31 cellular contexts compared by ENCODE assay signal in the genomic region with DNA sequence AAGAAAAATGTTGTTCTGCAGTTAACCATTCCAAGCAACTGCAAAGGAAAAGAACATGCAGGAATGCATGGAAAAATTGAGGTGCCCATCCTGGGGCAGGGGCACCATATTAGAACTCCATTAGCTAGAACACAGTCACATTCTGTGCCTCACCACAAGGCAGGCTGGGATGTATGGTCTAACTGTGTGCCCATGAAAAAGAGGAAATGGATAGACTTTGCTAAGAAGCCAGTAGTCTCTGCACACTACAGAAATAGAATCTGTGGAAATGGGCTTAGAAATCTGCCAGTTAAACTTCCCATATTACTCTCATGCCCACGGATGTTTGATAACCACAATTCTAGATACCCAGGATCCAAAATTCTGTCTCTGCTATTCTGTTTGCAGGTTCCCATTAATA.
"Had no signal": no experiment of that assay in that cellular context is flagged by ENCODE, and none has a peak within 500 bp of the region (broad histone marks: within the 10 kb centered on the region; RNA-seq: fewer than 3 reads in every experiment).

No MANE protein-coding gene starts in this region.

- FAIRE-seq: endometrium, endothelial cell of umbilical vein had no signal

- H2AFZ ChIP-seq: hepatocyte had no signal

- H3K36me3 ChIP-seq: ascending aorta, breast epithelium, cardiac muscle cell, colonic mucosa, esophagus squamous epithelium, gastroesophageal sphincter, heart right ventricle had no signal

- H3K4me3 ChIP-seq: ascending aorta, breast epithelium, cardiac muscle cell, colonic mucosa, esophagus squamous epithelium, gastroesophageal sphincter, heart right ventricle, hepatocyte had no signal

- H3K27me3 ChIP-seq: ascending aorta, breast epithelium, cardiac muscle cell, colonic mucosa, gastroesophageal sphincter, heart right ventricle, hepatocyte had no signal

- H3K4me1 ChIP-seq: ascending aorta, breast epithelium, colonic mucosa, gastroesophageal sphincter, heart right ventricle had no signal

- DNase-seq: activated CD4-positive, alpha-beta memory T cell treated with anti-CD3 and anti-CD28 coated beads for 36 hours; activated CD4-positive, alpha-beta T cell treated with anti-CD3 and anti-CD28 coated beads for 36 hours; activated CD4-positive, alpha-beta T cell treated with anti-CD3 and anti-CD28 coated beads, Interleukin-2, amount 10 ng/mL, durations not matched to agents 24 days and 14 days; activated CD4-positive, CD25-positive, alpha-beta regulatory T cell; activated CD4-positive, CD25-positive, alpha-beta regulatory T cell treated with anti-CD3 and anti-CD28 coated beads, Interleukin-2, amount 50 U/mL, for 72 hours; activated CD8-positive, alpha-beta memory T cell treated with anti-CD3 and anti-CD28 coated beads, Interleukin-2, amount 10 ng/mL, durations not matched to agents 7 days and 5 days; activated CD8-positive, alpha-beta memory T cell treated with anti-CD3 and anti-CD28 coated beads, Interleukin-2, amount 50 U/mL, for 4 hours; activated CD8-positive, alpha-beta T cell treated with anti-CD3 and anti-CD28 coated beads, Interleukin-2, amount 10 ng/mL, durations not matched to agents 7 days and 5 days; activated gamma-delta T cell; activated naive CD4-positive, alpha-beta T cell; activated naive CD4-positive, alpha-beta T cell treated with anti-CD3 and anti-CD28 coated beads, Interleukin-2, amount 10 ng/mL, durations not matched to agents 7 days and 5 days; activated naive CD8-positive, alpha-beta T cell treated with anti-CD3 and anti-CD28 coated beads, Interleukin-2, amount 10 ng/mL, durations not matched to agents 7 days and 5 days; activated T-cell treated with anti-CD3 and anti-CD28 coated beads, Interleukin-2, amount 50 U/mL, for 24 hours; activated T-cell treated with anti-CD3 and anti-CD28 coated beads, Interleukin-2, amount 50 U/mL, for 72 hours; central memory CD4-positive, alpha-beta T cell; cerebellar nuclear complex; colonic mucosa; effector CD8-positive, alpha-beta T cell; esophagus squamous epithelium; foreskin melanocyte; heart right ventricle; T1000 had no signal

- H3K27ac ChIP-seq: ascending aorta, breast epithelium, cardiac muscle cell, colonic mucosa, epithelial cell of prostate, esophagus squamous epithelium, gastroesophageal sphincter, heart right ventricle, hepatocyte had no signal

- ATAC-seq: activated CD4-positive, alpha-beta T cell treated with anti-CD3 and anti-CD28 coated beads for 36 hours; activated CD8-positive, alpha-beta memory T cell treated with anti-CD3 and anti-CD28 coated beads, Interleukin-2, amount 10 ng/mL, durations not matched to agents 7 days and 5 days; activated CD8-positive, alpha-beta T cell treated with anti-CD3 and anti-CD28 coated beads, Interleukin-2, amount 10 ng/mL, durations not matched to agents 7 days and 5 days; activated naive CD4-positive, alpha-beta T cell treated with anti-CD3 and anti-CD28 coated beads, Interleukin-2, amount 50 U/mL, for 72 hours; activated T-cell treated with anti-CD3 and anti-CD28 coated beads, Interleukin-2, amount 50 U/mL, for 72 hours; gastroesophageal sphincter; heart right ventricle had no signal

- H3K9me3 ChIP-seq: ascending aorta, breast epithelium, colonic mucosa, esophagus squamous epithelium had no signal

- H3K4me2 ChIP-seq: hepatocyte had no signal

- H3K79me2 ChIP-seq: hepatocyte had no signal
